20 cellular contexts compared by ENCODE assay signal in the genomic region with DNA sequence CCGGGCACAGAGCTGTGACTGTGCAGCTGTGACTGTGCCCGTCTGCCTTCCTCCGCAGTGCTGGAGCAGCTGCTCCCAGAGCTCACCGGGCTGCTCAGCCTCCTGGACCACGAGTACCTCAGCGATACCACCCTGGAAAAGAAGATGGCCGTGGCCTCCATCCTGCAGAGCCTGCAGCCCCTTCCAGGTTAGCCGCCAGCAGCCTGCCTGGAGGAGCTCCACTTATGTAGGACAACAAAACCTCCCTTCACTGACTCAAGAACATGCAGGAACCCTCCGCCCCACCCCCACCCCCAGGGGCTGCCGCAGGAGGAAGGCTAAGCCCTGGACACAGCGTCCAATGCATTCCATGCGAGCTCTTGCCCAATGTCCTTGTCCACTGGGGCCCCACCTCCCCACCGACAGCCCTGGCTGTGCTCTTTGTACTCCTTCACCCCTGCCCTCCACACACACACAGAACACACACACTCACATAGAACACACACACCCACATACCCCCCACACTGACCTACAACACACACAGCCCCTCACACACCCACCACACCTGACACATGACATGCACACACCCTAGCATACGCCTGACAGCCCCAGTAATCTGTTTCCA. TPM values are rescaled to one million over a fixed set of nuclear protein-coding genes. Genes with fewer than 3 reads are reported as not detected.
DNase-seq lines count a peak whose midpoint lies in the region; ATAC-seq and TF ChIP-seq lines count a peak whose summit lies in the region.
"Had no signal": no experiment of that assay in that cellular context is flagged by ENCODE, and none has a peak within 500 bp of the region (broad histone marks: within the 10 kb centered on the region; RNA-seq: fewer than 3 reads in every experiment).

No MANE protein-coding gene starts in this region.

- H3K27me3 ChIP-seq in BLaER1 (no peaks in the 10 kb centered on the region), esophagus squamous epithelium (no peaks in the 10 kb centered on the region), liver (ENCODE audit: control insufficient read depth in 4 of 4, insufficient read depth in 4 of 4, low read length in 3 of 4) (no peaks in the 10 kb centered on the region), gastrocnemius medialis (no peaks in the 10 kb centered on the region)
- H3K27me3 ChIP-seq: BE2C, sigmoid colon had no signal

- H3K4me1 Mint-ChIP-seq in type B pancreatic cell (ENCODE audit: unreplicated experiment), result peaks cover 5% of the 10 kb centered on the region

- H3K9me3 ChIP-seq in BLaER1, result no peaks in the 10 kb centered on the region
- H3K9me3 ChIP-seq in esophagus squamous epithelium, result no peaks in the 10 kb centered on the region
- H3K9me3 ChIP-seq in liver (ENCODE audit: control insufficient read depth in 4 of 4, low read length in 3 of 4), result no peaks in the 10 kb centered on the region
- no peaks in the 10 kb centered on the region for H3K9me3 ChIP-seq in gastrocnemius medialis
- H3K9me3 ChIP-seq: BE2C, sigmoid colon had no signal

- no peak overlapping the region for H3K27ac Mint-ChIP-seq in type B pancreatic cell
- H3K27ac Mint-ChIP-seq: activated CD8-positive, alpha-beta T cell treated with anti-CD3 and anti-CD28 coated beads, Interleukin-2, amount 10 ng/mL, durations not matched to agents 7 days and 5 days; IgD-negative memory B cell had no signal

- TF ChIP-seq POLR2A in esophagus squamous epithelium (IDR thresholded peaks at IDR 0.05) (no peak), gastrocnemius medialis (IDR thresholded peaks at IDR 0.05) (no peak)

- no peaks in the 10 kb centered on the region for H3K27me3 Mint-ChIP-seq in type B pancreatic cell

- H3K36me3 ChIP-seq in BLaER1 (no peaks in the 10 kb centered on the region), esophagus squamous epithelium (peaks cover 0 to 15% (median 0%) of the 10 kb centered on the region in 3 donors), liver (ENCODE audit: control insufficient read depth in 4 of 4, insufficient read depth in 3 of 4, low read depth in 1 of 4, low read length in 3 of 4) (no peaks in the 10 kb centered on the region), gastrocnemius medialis (peaks cover 0 to 24% of the 10 kb centered on the region in 2 donors)
- H3K36me3 ChIP-seq: BE2C, sigmoid colon had no signal

- H3K4me1 ChIP-seq in BLaER1, result peaks cover 97% of the 10 kb centered on the region
- peaks cover 0 to 58% (median 18%) of the 10 kb centered on the region in 3 donors for H3K4me1 ChIP-seq in esophagus squamous epithelium
- peaks cover 0 to 5% (median 2%) of the 10 kb centered on the region in 4 donors for H3K4me1 ChIP-seq in liver (ENCODE audit: control insufficient read depth in 4 of 4, insufficient read depth in 4 of 4, low read length in 3 of 4)
- H3K4me1 ChIP-seq in gastrocnemius medialis, result peaks cover 20 to 61% of the 10 kb centered on the region in 2 donors
- H3K4me1 ChIP-seq: BE2C, sigmoid colon had no signal

- no peak for TF ChIP-seq RAD21 in liver (IDR thresholded peaks at IDR 0.05)

- no peaks in the 10 kb centered on the region for H3K36me3 Mint-ChIP-seq in type B pancreatic cell
- H3K36me3 Mint-ChIP-seq: IgD-negative memory B cell had no signal

- in situ Hi-C loops in gastrocnemius medialis (cut with MboI; ENCODE audit: low sequenced_read_pairs in 4 of 4) (no loop called here), G401 (cut with HindIII; ENCODE audit: low sequenced_read_pairs) (no loop called here)

- WGBS in esophagus squamous epithelium, 2 donors, result 55 to 81% methylated on average over 6 of the region's 14 CpGs
- 66% methylated on average over 14 of the region's 14 CpGs for WGBS in liver

- peak in 1 of 2 donors; percentile 24 for ATAC-seq in gastrocnemius medialis
- no peak for ATAC-seq in HG03159 (IDR thresholded peaks at IDR 0.05; ENCODE audit: unreplicated experiment)
- ATAC-seq: activated CD8-positive, alpha-beta T cell treated with anti-CD3 and anti-CD28 coated beads, Interleukin-2, amount 10 ng/mL, durations not matched to agents 7 days and 5 days had no signal

- DNase-seq in esophagus squamous epithelium (lab: John Stamatoyannopoulos, UW), result no peak
- no peak for DNase-seq in gastrocnemius medialis
- no peak for DNase-seq in C1 segment of cervical spinal cord (lab: John Stamatoyannopoulos, UW)
- DNase-seq in G401 (ENCODE audit: low spot score), result no peak
- DNase-seq in type B pancreatic cell (ENCODE audit: extremely low spot score, unreplicated experiment), result no peak
- DNase-seq: activated CD4-positive, CD25-positive, alpha-beta regulatory T cell treated with anti-CD3 and anti-CD28 coated beads, Interleukin-2, amount 50 U/mL, for 72 hours; activated CD8-positive, alpha-beta T cell treated with anti-CD3 and anti-CD28 coated beads, Interleukin-2, amount 10 ng/mL, durations not matched to agents 7 days and 5 days; activated naive CD4-positive, alpha-beta T cell treated with Interleukin-2 at 50 U/mL for 16 hours; activated T-cell treated with anti-CD3 and anti-CD28 coated beads, Interleukin-2, amount 50 U/mL, for 1 hour; amygdala; BE2C; NCI-H82; SHP77 treated with DMSO at 0.1 percent for 48 hours; sigmoid colon; stimulated activated naive CD4-positive, alpha-beta T cell had no signal

- peak overlapping the region; percentile 74 for H3K4me2 ChIP-seq in BLaER1

- no peaks in the 10 kb centered on the region for H3K9me3 Mint-ChIP-seq in type B pancreatic cell
- H3K9me3 Mint-ChIP-seq: IgD-negative memory B cell had no signal

- no peak overlapping the region; the same call in 1 of the 2 replicates for H3K4me3 ChIP-seq in BLaER1
- H3K4me3 ChIP-seq in esophagus squamous epithelium, result no peak overlapping the region
- H3K4me3 ChIP-seq in liver (ENCODE audit: low read depth in 1 of 3, low read length in 3 of 3), result no peak overlapping the region
- H3K4me3 ChIP-seq in gastrocnemius medialis, result no peak overlapping the region
- H3K4me3 ChIP-seq: sigmoid colon had no signal

- intact Hi-C loops in esophagus squamous epithelium (cut with DNase I) (no loop called here), gastrocnemius medialis (cut with DNase I; ENCODE audit: low total_unique reads) (no loop called here)

- TF ChIP-seq CTCF in esophagus squamous epithelium (IDR thresholded peaks at IDR 0.05) (no peak), liver (IDR thresholded peaks at IDR 0.05; ENCODE audit: low read depth, low read length, missing input control) (no peak), gastrocnemius medialis (IDR thresholded peaks at IDR 0.05 in 4 of 5, conservative IDR thresholded peaks at IDR 0.05 in 1 of 5) (no peak), type B pancreatic cell (conservative IDR thresholded peaks at IDR 0.05) (no peak)

- H3K9ac ChIP-seq in BLaER1 (no peak overlapping the region), liver (ENCODE audit: low read depth in 1 of 2, low read length in 2 of 2) (no peak overlapping the region)

- H3K4me3 Mint-ChIP-seq in type B pancreatic cell, result no peak overlapping the region
- H3K4me3 Mint-ChIP-seq: activated CD8-positive, alpha-beta T cell treated with anti-CD3 and anti-CD28 coated beads, Interleukin-2, amount 10 ng/mL, durations not matched to agents 7 days and 5 days; IgD-negative memory B cell had no signal

- H3K27ac ChIP-seq in BLaER1 (peak overlapping the region; percentile 68), esophagus squamous epithelium (peak overlapping the region in 3 of 4 donors; percentile 34 to 78 (median 68)), liver (ENCODE audit: low read depth in 1 of 2, low read length in 2 of 2) (no peak overlapping the region), gastrocnemius medialis (peak overlapping the region in 3 of 4 donors; percentile 59 to 69 (median 62))

- H4K20me1 ChIP-seq in BLaER1, result no peaks in the 10 kb centered on the region

TF ChIP-seq in liver, 16 proteins besides CTCF, POLR2A, EP300 and RAD21 (continues in another document):
- TF ChIP-seq YY1 (IDR thresholded peaks at IDR 0.05) (no peak), HNF4A (conservative IDR thresholded peaks at IDR 0.05) (peak in 1 of 2 donors; percentile 17), RXRA (IDR thresholded peaks at IDR 0.05) (peak in 1 of 2 donors; percentile 7), EGR1 (IDR thresholded peaks at IDR 0.05; ENCODE audit: low read depth in 2 of 2) (no peak), FOXA2 (IDR thresholded peaks at IDR 0.05) (no peak), FOXA1 (IDR thresholded peaks at IDR 0.05) (no peak), NR2F2 (IDR thresholded peaks at IDR 0.05) (no peak), GABPA (IDR thresholded peaks at IDR 0.05 in 1 of 2, conservative IDR thresholded peaks at IDR 0.05 in 1 of 2) (no peak), TAF1 (conservative IDR thresholded peaks at IDR 0.05) (no peak)
- TF ChIP-seq, protein P1, sequence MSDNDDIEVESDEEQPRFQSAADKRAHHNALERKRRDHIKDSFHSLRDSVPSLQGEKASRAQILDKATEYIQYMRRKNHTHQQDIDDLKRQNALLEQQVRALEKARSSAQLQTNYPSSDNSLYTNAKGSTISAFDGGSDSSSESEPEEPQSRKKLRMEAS (IDR thresholded peaks at IDR 0.05), result no peak

RNA-seq across cellular contexts. Expression of a gene that starts 27.9 kb away (rescaled TPM):
- total RNA-seq in esophagus squamous epithelium, result 10 to 100 TPM in 2 of 4 donors, 1 to 10 TPM in 2; 2.8 to 14.5 (median 8.7) TPM
- 10 to 100 TPM in 1 of 2 donors, 1 to 10 TPM in 1; 5.2 to 11.6 TPM for total RNA-seq in liver
- 1 to 10 TPM; 2.1 to 2.8 TPM for polyA plus RNA-seq in liver
- 10 to 100 TPM; 28.6 to 39.9 (median 32.9) TPM for total RNA-seq in gastrocnemius medialis
- total RNA-seq in G401 (2014; rRNA removed; shearing (Covaris generic)), result 0.12 and 0.14 TPM in 2 replicates
- total RNA-seq in type B pancreatic cell (ENCODE audit: low replicate concordance), result 6.4 and 12.1 TPM in 2 replicates
- total RNA-seq: activated CD8-positive, alpha-beta T cell treated with anti-CD3 and anti-CD28 coated beads, Interleukin-2, amount 10 ng/mL, durations not matched to agents 7 days and 5 days; OCI-LY7 had no signal
- polyA plus RNA-seq: IgD-negative memory B cell had no signal

RNA-seq across cellular contexts. Expression of a gene that starts 45.7 kb away (rescaled TPM):
- 10 to 100 TPM; 23.1 to 43.3 (median 27.1) TPM for total RNA-seq in esophagus squamous epithelium
- total RNA-seq in liver, result 1 to 10 TPM; 6.5 to 9.5 TPM
- 1 to 10 TPM; 2.5 to 3.0 TPM for polyA plus RNA-seq in liver
- 10 to 100 TPM in 2 of 4 donors, 1 to 10 TPM in 2; 7.8 to 13.3 (median 9.9) TPM for total RNA-seq in gastrocnemius medialis
- total RNA-seq in G401 (2014; rRNA removed; shearing (Covaris generic)), result 18.1 and 22.9 TPM in 2 replicates
- total RNA-seq in type B pancreatic cell (ENCODE audit: low replicate concordance), result 19.1 and 22.6 TPM in 2 replicates

RNA-seq across cellular contexts. Expression of a gene that starts 58.3 kb away (rescaled TPM):
- 1 to 10 TPM; 2.1 to 4.6 (median 3.1) TPM for total RNA-seq in esophagus squamous epithelium
- total RNA-seq in liver, result 1 to 10 TPM; 1.1 to 4.4 TPM
- 1 to 10 TPM in 1 of 2 donors, under 1 TPM in 1; 0.47 to 1.2 TPM for polyA plus RNA-seq in liver
- total RNA-seq in gastrocnemius medialis, result 1 to 10 TPM in 3 of 4 donors, under 1 TPM in 1; 0.29 to 1.5 (median 1.2) TPM
- total RNA-seq in G401 (2014; rRNA removed; shearing (Covaris generic)), result 13.0 and 14.0 TPM in 2 replicates
- 8.2 and 18.5 TPM in 2 replicates for total RNA-seq in type B pancreatic cell (ENCODE audit: low replicate concordance)

Comparison
In these comparisons a context has a peak if more than half of its experiments do, and no peak if none do; other contexts are left out.
1. H3K27ac ChIP-seq: peak in BLaER1 (single experiment), esophagus squamous epithelium (3 of 4) and gastrocnemius medialis (3 of 4); none in liver (0 of 2).